9 cellular contexts compared by ENCODE assay signal in the genomic region with DNA sequence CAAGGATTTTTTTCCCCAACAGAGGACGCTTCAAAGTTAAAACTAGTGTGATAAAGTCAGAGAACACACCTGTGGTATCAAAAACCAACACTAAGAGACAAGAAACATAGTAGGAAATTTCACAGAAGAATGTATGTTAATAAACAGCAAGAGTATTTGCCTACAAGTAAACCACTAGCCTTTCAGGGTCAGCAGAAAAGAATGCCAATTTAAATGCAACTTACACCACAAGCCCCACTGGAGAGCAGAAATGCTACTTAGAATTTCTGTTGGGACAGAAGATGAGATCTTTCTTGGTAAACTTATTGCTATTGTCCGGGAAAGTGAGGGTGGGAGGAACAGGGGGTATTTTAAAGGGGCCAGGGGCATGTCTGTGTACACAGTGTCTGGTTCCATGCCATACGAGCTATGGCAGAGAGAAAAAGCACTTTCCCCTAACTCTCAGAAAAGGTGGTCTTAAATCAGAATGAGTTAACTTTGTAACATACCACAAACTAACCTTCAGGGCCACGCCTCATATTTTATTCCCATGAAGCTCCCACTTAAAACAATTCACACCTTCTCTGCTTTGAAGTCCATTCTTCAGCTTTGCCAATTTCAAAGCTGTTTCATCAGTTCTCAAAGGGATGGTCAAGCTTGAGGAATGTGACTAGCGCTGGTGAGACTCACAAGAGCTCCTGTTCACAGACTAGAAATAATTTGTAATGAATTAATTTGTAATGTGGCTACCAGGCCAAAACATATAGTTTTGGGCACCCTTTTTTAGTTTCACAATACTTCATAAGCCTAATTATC.
DNase-seq lines count a peak whose midpoint lies in the region; ATAC-seq and TF ChIP-seq lines count a peak whose summit lies in the region.
"Had no signal": no experiment of that assay in that cellular context is flagged by ENCODE, and none has a peak within 500 bp of the region (broad histone marks: within the 10 kb centered on the region; RNA-seq: fewer than 3 reads in every experiment).

No MANE protein-coding gene starts in this region.

- H3K4me3 ChIP-seq in fibroblast of villous mesenchyme (ENCODE audit: low read depth, low read length) = no peak overlapping the region
- H3K4me3 ChIP-seq: adrenal gland had no signal

- peak overlapping the region; percentile 97 for H3K27ac Mint-ChIP-seq in HFFc6
- peak overlapping the region; percentile 96 for H3K27ac Mint-ChIP-seq in activated B cell treated with CpG ODN at 0.5 μM for 24 hours
- peak overlapping the region; percentile 95 for H3K27ac Mint-ChIP-seq in stimulated activated memory B cell treated with anti-CD40 and anti-IgM and Interleukin-4, amounts not matched to agents 10 μg/mL and 1 μg/mL and 100 μg/mL, for 72 hours

- POLR2A ChIA-PET in activated B cell treated with CpG ODN at 0.5 μM for 24 hours (lab: Charles Lee) = interaction anchor here (0.5 to 2.7 kb wide), 6 partner anchors 8 to 775 kb away, joined by 5 to 18 read pairs (median 9); a partner anchor contains a TSS

- H3K27me3 Mint-ChIP-seq in HFFc6 (ENCODE audit: insufficient read depth) (0 out of 2 replicates have a peak, but pooled peaks cover 3% of the 10 kb centered on the region), activated B cell treated with CpG ODN at 0.5 μM for 24 hours (no peaks in the 10 kb centered on the region)
- H3K27me3 Mint-ChIP-seq in stimulated activated memory B cell treated with anti-CD40 and anti-IgM and Interleukin-4, amounts not matched to agents 10 μg/mL and 1 μg/mL and 100 μg/mL, for 72 hours = no peaks in the 10 kb centered on the region

- H3K4me3 Mint-ChIP-seq in HFFc6 = peak overlapping the region; percentile 66
- peak overlapping the region; percentile 71 for H3K4me3 Mint-ChIP-seq in activated B cell treated with CpG ODN at 0.5 μM for 24 hours
- H3K4me3 Mint-ChIP-seq in stimulated activated memory B cell treated with anti-CD40 and anti-IgM and Interleukin-4, amounts not matched to agents 10 μg/mL and 1 μg/mL and 100 μg/mL, for 72 hours = no peak overlapping the region

- H3K4me1 Mint-ChIP-seq in HFFc6 (ENCODE audit: low read depth) (peaks cover 80% of the 10 kb centered on the region), activated B cell treated with CpG ODN at 0.5 μM for 24 hours (peaks cover 100% of the 10 kb centered on the region)
- H3K4me1 Mint-ChIP-seq in stimulated activated memory B cell treated with anti-CD40 and anti-IgM and Interleukin-4, amounts not matched to agents 10 μg/mL and 1 μg/mL and 100 μg/mL, for 72 hours = peaks cover 100% of the 10 kb centered on the region

- intact Hi-C loops in activated B cell treated with CpG ODN at 0.5 μM for 24 hours (cut with micrococcal nuclease) = loop anchor here (1.0 to 5.0 kb wide), 5 partner anchors 7 to 63 kb away; no protein-coding TSS in a partner anchor

- peaks cover 22% of the 10 kb centered on the region for H3K36me3 Mint-ChIP-seq in HFFc6 (ENCODE audit: low read depth)
- H3K36me3 Mint-ChIP-seq in activated B cell treated with CpG ODN at 0.5 μM for 24 hours (ENCODE audit: low read depth) = peaks cover 15% of the 10 kb centered on the region
- H3K36me3 Mint-ChIP-seq in stimulated activated memory B cell treated with anti-CD40 and anti-IgM and Interleukin-4, amounts not matched to agents 10 μg/mL and 1 μg/mL and 100 μg/mL, for 72 hours = peaks cover 24% of the 10 kb centered on the region

- CTCF ChIA-PET in activated B cell treated with CpG ODN at 0.5 μM for 24 hours (lab: Charles Lee) = interaction anchor here (0.6 to 3.7 kb wide), 4 partner anchors 25 to 145 kb away, joined by 3 to 16 read pairs (median 3); no protein-coding TSS in a partner anchor

- no peaks in the 10 kb centered on the region for H3K9me3 Mint-ChIP-seq in HFFc6
- H3K9me3 Mint-ChIP-seq in activated B cell treated with CpG ODN at 0.5 μM for 24 hours = no peaks in the 10 kb centered on the region
- peaks cover 3% of the 10 kb centered on the region for H3K9me3 Mint-ChIP-seq in stimulated activated memory B cell treated with anti-CD40 and anti-IgM and Interleukin-4, amounts not matched to agents 10 μg/mL and 1 μg/mL and 100 μg/mL, for 72 hours

- TF ChIP-seq CTCF in HFFc6 (IDR thresholded peaks at IDR 0.05) = no peak
- TF ChIP-seq CTCF in activated B cell treated with CpG ODN at 0.5 μM for 24 hours (IDR thresholded peaks at IDR 0.05) = no peak
- no peak for TF ChIP-seq CTCF in fibroblast of villous mesenchyme (IDR thresholded peaks at IDR 0.05; ENCODE audit: insufficient read depth, low read depth, low read length)

- DNase-seq in HFFc6 (peak; percentile 59), activated B cell treated with CpG ODN at 0.5 μM for 24 hours (no peak), fibroblast of villous mesenchyme (ENCODE audit: low read depth) (peak; percentile 80), SHP77 treated with DMSO at 0.1 percent for 48 hours (lab: John Stamatoyannopoulos, UW) (no peak), D341Med (ENCODE audit: low spot score) (no peak), ecto neural progenitor cell (ENCODE audit: low spot score) (no peak)
- DNase-seq: NCI-H2029 treated with DMSO at 0.1 percent for 48 hours had no signal

- ATAC-seq in activated B cell treated with CpG ODN at 0.5 μM for 24 hours (ENCODE audit: low read depth) = no peak
- no peak for ATAC-seq in stimulated activated memory B cell treated with anti-CD40 and anti-IgM and Interleukin-4, amounts not matched to agents 10 μg/mL and 1 μg/mL and 100 μg/mL, for 72 hours

Comparison
In these comparisons a context has a peak if more than half of its experiments do, and no peak if none do; other contexts are left out.
1. DNase-seq: peak in HFFc6 (single experiment) and fibroblast of villous mesenchyme (single experiment); none in activated B cell treated with CpG ODN at 0.5 μM for 24 hours (single experiment), SHP77 treated with DMSO at 0.1 percent for 48 hours (single experiment), D341Med (single experiment) and ecto neural progenitor cell (single experiment).
2. Peak in every context shown above with its lines, with median percentiles within 50 percentile points of each other: H3K27ac Mint-ChIP-seq.